ENCODE assay signal across 1 cellular context in the genomic region with DNA sequence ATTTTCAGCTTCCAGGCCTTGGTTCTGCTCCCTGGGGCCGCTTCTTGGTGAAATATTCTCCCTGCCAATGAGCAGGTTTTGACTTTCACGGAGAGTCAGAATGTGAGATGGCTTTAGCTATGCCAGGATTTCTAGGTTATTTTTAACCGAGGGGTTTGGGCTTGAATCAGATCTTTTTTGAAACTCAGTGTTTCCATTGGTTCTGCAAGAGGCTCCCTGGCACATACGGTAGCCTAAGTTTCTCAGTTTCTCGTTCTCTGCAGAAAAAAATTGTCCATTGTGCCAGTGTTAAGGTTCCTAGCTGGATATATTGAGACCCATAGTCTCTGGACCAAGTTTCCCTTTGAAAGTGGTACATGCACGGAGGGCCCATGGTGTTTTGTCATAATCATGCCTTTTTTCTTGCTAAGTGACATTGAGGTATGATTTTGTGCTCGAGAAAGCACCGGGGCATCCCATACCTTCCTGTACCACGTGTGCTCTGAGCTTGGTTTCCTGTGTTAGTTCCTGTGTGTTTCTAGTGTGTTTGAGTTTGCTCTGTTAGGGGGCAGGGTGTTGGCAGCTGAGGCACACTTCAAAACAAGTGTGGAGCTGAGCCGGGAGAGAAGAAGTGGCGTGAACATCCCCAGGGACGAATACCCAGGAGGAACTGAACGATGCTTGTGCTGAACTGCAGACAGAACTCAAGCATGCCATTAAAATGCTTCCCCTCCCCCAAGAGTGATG.
TF ChIP-seq lines count a peak whose summit lies in the region.

No MANE protein-coding gene starts in this region.

TF ChIP-seq in GM23338, 12 proteins besides CTCF, POLR2A, EP300 and RAD21 (continued from another document):
- TF ChIP-seq, protein P1, sequence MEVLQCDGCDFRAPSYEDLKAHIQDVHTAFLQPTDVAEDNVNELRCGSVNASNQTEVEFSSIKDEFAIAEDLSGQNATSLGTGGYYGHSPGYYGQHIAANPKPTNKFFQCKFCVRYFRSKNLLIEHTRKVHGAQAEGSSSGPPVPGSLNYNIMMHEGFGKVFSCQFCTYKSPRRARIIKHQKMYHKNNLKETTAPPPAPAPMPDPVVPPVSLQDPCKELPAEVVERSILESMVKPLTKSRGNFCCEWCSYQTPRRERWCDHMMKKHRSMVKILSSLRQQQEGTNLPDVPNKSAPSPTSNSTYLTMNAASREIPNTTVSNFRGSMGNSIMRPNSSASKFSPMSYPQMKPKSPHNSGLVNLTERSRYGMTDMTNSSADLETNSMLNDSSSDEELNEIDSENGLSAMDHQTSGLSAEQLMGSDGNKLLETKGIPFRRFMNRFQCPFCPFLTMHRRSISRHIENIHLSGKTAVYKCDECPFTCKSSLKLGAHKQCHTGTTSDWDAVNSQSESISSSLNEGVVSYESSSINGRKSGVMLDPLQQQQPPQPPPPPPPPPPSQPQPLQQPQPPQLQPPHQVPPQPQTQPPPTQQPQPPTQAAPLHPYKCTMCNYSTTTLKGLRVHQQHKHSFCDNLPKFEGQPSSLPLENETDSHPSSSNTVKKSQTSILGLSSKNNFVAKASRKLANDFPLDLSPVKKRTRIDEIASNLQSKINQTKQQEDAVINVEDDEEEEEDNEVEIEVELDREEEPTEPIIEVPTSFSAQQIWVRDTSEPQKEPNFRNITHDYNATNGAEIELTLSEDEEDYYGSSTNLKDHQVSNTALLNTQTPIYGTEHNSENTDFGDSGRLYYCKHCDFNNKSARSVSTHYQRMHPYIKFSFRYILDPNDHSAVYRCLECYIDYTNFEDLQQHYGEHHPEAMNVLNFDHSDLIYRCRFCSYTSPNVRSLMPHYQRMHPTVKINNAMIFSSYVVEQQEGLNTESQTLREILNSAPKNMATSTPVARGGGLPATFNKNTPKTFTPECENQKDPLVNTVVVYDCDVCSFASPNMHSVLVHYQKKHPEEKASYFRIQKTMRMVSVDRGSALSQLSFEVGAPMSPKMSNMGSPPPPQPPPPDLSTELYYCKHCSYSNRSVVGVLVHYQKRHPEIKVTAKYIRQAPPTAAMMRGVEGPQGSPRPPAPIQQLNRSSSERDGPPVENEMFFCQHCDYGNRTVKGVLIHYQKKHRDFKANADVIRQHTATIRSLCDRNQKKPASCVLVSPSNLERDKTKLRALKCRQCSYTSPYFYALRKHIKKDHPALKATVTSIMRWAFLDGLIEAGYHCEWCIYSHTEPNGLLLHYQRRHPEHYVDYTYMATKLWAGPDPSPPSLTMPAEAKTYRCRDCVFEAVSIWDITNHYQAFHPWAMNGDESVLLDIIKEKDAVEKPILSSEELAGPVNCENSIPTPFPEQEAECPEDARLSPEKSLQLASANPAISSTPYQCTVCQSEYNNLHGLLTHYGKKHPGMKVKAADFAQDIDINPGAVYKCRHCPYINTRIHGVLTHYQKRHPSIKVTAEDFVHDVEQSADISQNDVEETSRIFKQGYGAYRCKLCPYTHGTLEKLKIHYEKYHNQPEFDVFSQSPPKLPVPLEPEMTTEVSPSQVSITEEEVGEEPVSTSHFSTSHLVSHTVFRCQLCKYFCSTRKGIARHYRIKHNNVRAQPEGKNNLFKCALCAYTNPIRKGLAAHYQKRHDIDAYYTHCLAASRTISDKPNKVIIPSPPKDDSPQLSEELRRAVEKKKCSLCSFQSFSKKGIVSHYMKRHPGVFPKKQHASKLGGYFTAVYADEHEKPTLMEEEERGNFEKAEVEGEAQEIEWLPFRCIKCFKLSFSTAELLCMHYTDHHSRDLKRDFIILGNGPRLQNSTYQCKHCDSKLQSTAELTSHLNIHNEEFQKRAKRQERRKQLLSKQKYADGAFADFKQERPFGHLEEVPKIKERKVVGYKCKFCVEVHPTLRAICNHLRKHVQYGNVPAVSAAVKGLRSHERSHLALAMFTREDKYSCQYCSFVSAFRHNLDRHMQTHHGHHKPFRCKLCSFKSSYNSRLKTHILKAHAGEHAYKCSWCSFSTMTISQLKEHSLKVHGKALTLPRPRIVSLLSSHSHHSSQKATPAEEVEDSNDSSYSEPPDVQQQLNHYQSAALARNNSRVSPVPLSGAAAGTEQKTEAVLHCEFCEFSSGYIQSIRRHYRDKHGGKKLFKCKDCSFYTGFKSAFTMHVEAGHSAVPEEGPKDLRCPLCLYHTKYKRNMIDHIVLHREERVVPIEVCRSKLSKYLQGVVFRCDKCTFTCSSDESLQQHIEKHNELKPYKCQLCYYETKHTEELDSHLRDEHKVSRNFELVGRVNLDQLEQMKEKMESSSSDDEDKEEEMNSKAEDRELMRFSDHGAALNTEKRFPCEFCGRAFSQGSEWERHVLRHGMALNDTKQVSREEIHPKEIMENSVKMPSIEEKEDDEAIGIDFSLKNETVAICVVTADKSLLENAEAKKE (CRISPR knock-in tag; IDR thresholded peaks at IDR 0.05): no peak
- no peak for TF ChIP-seq ZNF114 (CRISPR knock-in tag; IDR thresholded peaks at IDR 0.05)
